1 cellular context compared by ENCODE assay signal in the genomic region with DNA sequence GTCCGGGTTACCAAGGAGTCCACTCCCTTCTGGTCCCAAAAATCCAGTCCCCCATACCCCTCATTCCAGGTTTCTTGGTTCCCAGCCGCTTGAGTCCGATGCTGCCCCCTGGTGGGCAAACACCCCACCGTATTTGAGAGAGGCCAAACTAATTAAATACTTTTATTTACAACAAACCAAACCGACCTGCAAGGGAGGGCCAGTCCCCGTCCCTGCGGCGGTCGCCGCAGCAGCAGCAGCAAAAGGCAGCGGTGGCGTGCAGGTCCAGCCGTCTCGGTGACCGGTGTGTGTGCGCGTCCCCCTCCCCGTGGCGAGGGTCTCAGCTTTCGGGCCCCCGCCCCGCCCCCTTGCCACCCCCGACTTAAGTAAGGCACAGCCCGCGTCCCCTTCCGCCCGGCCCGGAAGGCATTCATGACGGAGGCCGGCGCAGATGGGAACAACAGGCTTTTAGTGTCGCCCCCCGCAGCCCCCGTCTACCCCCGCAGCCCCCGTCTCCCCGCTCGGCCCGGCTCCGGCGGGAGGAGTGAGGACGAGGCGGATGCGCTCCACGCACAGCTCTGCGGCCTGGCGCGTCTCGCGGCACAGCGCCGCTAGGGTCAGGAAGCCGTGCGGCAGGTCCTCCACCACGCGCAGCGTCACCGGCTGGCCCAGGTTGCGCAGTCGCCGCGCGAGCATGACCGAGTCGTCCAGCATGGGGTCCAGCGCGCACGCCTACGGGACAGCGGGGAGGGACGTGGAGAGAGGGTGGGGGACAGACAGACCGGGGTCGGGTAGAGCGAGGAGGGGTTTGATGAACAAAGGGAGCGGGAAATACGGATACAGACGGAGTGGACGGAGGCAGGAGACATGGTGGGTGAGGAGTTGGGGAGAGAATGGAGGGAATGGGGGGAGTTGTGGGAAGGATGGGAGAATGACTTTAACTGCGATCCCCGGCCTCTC.
TF ChIP-seq lines count a peak whose summit lies in the region.

No MANE protein-coding gene starts in this region.

TF ChIP-seq in PFSK-1, 5 proteins besides CTCF, POLR2A, EP300 and RAD21:
- no peak; the same call in 1 of the 2 replicates for TF ChIP-seq POLR2AphosphoS5 (IDR thresholded peaks at IDR 0.05; ENCODE audit: low read depth, low read length)
- peak; percentile 92 for TF ChIP-seq FOXP2 (optimal IDR thresholded peaks at IDR 0.05; ENCODE audit: borderline replicate concordance, extremely low read depth, extremely low read length, insufficient read depth)
